Comparison of ENCODE assay signal across 8 cellular contexts in the genomic region with DNA sequence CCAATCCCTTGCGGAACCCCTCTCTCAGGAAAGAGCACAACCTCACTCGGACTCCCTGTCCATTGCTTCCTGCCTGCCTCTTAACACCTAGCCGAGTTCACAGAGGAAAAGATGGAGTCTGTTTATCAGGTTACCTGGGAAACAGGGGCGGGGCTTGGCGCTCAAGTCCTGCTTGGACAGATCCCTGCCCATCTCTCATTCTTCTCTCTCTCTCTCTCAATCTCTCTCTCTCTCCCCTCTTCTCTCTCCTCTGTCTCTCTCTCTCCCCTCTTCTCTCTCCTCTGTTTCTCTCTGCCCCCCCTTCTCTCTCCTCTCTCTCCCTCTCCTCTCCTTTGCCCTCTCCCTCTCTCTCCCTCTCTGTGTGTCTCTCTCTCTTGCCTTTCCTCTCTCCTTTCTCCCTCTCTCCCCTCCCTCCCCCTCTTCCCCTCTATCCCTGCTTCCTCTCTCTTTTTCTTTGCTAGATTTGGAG. TPM values are rescaled to one million over a fixed set of nuclear protein-coding genes. Genes with fewer than 3 reads are reported as not detected.
DNase-seq lines count a peak whose midpoint lies in the region; ATAC-seq lines count a peak whose summit lies in the region.

A gene with protein sequence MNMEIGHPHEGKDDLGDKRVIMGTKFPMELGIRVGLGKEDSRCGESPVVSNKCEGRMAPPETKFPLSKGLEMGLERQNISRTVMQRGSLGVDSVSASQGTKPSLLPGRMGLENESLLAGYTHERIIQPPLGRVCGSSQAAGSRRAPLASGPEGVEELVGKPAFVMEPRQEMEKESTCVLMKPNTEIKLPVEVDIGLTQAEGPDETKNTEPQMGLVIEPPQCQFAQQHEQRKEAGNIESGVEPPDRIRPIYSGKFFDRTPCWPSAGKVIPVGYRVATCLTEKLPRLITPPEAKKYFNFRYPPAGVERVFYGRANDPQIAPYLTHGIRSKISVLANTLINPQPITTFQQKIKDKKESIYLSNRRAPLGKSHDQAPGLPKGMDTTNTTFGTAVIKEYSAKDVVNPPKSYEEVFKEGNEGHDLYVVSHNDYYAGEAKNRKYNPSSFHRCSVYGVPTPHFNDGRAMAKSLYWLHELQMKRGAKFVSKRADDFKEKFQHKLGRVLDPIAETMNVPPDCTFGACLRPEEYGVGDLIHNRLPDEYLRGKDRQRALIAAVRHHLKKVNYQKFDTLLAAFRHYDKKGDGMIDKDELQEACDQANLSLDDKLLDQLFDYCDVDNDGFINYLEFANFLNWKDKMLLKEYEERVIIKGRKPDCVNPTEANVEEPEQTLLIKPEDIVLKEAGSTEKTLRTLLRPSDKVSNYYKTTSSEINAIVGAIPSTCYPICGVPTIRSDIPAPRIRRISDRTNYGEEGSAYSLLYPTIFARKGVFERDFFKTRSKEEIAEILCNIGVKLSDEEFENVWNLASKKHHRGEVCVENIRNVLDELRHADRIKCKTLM (minus strand): TSS at position 120 of the 469 bp plus-strand sequence. CDS start 199 bp downstream, outside the sequence.

- H3K4me1 ChIP-seq in iPS-20b (ENCODE audit: insufficient read depth, low read length), result no peaks in the 10 kb centered on the region

- no peaks in the 10 kb centered on the region for H3K36me3 Mint-ChIP-seq in natural killer cell treated with Interleukin-12 subunit alpha and Interleukin-12 subunit beta and Interleukin-15 and Interleukin-18, amount 100 ng/mL, for 72 hours

- H3K9me3 ChIP-seq in iPS-20b (ENCODE audit: insufficient read depth, low read depth, low read length), result no peaks in the 10 kb centered on the region

- H3K36me3 ChIP-seq in iPS-20b (ENCODE audit: insufficient read depth, low read depth, low read length), result no peaks in the 10 kb centered on the region

- peak within 1 kb of the TSS in 1 of 2 donors; percentile 76 for H3K27ac Mint-ChIP-seq in natural killer cell treated with Interleukin-12 subunit alpha and Interleukin-12 subunit beta and Interleukin-15 and Interleukin-18, amount 100 ng/mL, for 72 hours

- DNase-seq in COR-L47 (lab: John Stamatoyannopoulos, UW), result peak; percentile 21
- DNase-seq in HUDEP-2 (lab: John Stamatoyannopoulos, UW; ENCODE audit: unreplicated experiment in 76 of 76), result peak in 53 of 76 experiments; percentile 4 to 68 (median 29)
- peak; percentile 40 for DNase-seq in SW480 (ENCODE audit: low spot score)
- no peak for DNase-seq in natural killer cell treated with Interleukin-12 subunit alpha and Interleukin-12 subunit beta and Interleukin-15 and Interleukin-18, amount 100 ng/mL, for 72 hours (ENCODE audit: low spot score)
- no peak for DNase-seq in SW 1271 (lab: John Stamatoyannopoulos, UW)
- no peak for DNase-seq in substantia nigra (lab: John Stamatoyannopoulos, UW)
- no peak for DNase-seq in hepatic stellate cell (ENCODE audit: low spot score)

- no peaks in the 10 kb centered on the region for H3K9me3 Mint-ChIP-seq in natural killer cell treated with Interleukin-12 subunit alpha and Interleukin-12 subunit beta and Interleukin-15 and Interleukin-18, amount 100 ng/mL, for 72 hours

- ATAC-seq in natural killer cell treated with Interleukin-12 subunit alpha and Interleukin-12 subunit beta and Interleukin-15 and Interleukin-18, amount 100 ng/mL, for 72 hours, result no peak

- H3K27me3 ChIP-seq in iPS-20b (ENCODE audit: insufficient read depth, low read length), result no peaks in the 10 kb centered on the region

- peak within 1 kb of the TSS; percentile 22; the same call in 1 of the 2 replicates for H3K9ac ChIP-seq in iPS-20b (ENCODE audit: low read depth, low read length)

- no peak within 1 kb of the TSS for H3K27ac ChIP-seq in iPS-20b (ENCODE audit: low read length)
- H3K27ac ChIP-seq in substantia nigra (ENCODE audit: low read depth, low read length, poor library complexity, severe bottlenecking), result no peak within 1 kb of the TSS

- H3K4me1 Mint-ChIP-seq in natural killer cell treated with Interleukin-12 subunit alpha and Interleukin-12 subunit beta and Interleukin-15 and Interleukin-18, amount 100 ng/mL, for 72 hours (ENCODE audit: low read depth in 2 of 2), result peaks cover 27 to 32% of the 10 kb centered on the region in 2 donors

- peak within 1 kb of the TSS; percentile 37 for H3K4me3 ChIP-seq in iPS-20b (ENCODE audit: low read length)

- H3K27me3 Mint-ChIP-seq in natural killer cell treated with Interleukin-12 subunit alpha and Interleukin-12 subunit beta and Interleukin-15 and Interleukin-18, amount 100 ng/mL, for 72 hours, result peaks cover 9 to 13% of the 10 kb centered on the region in 2 donors

- H3K4me3 Mint-ChIP-seq in natural killer cell treated with Interleukin-12 subunit alpha and Interleukin-12 subunit beta and Interleukin-15 and Interleukin-18, amount 100 ng/mL, for 72 hours, result no peak within 1 kb of the TSS

RNA-seq across cellular contexts. Expression of the gene that starts here (rescaled TPM):
- total RNA-seq in natural killer cell treated with Interleukin-12 subunit alpha and Interleukin-12 subunit beta and Interleukin-15 and Interleukin-18, amount 100 ng/mL, for 72 hours, result under 1 TPM in 1 of 2 donors, not detected in 1; 0.78 TPM

Comparison
In these comparisons a context has a peak if more than half of its experiments do, and no peak if none do; other contexts are left out.
1. DNase-seq: peak in COR-L47 (single experiment), HUDEP-2 (53 of 76) and SW480 (single experiment); none in natural killer cell treated with Interleukin-12 subunit alpha and Interleukin-12 subunit beta and Interleukin-15 and Interleukin-18, amount 100 ng/mL, for 72 hours (single experiment), SW 1271 (0 of 2), substantia nigra (0 of 49) and hepatic stellate cell (single experiment).